8 cellular contexts compared by ENCODE assay signal in genomic region chr17:47831934-47832327, GRCh38. TPM values are rescaled to one million over a fixed set of nuclear protein-coding genes. Genes with fewer than 3 reads are reported as not detected.
DNase-seq lines count a peak whose midpoint lies in the region; ATAC-seq and TF ChIP-seq lines count a peak whose summit lies in the region.

No MANE protein-coding gene starts in this region.

- TF ChIP-seq CTCF in fibroblast of mammary gland (conservative IDR thresholded peaks at IDR 0.05; ENCODE audit: control insufficient read depth, insufficient read depth, low read depth, low read length) (no peak), parathyroid adenoma (IDR thresholded peaks at IDR 0.05) (no peak), GM10266 (IDR thresholded peaks at IDR 0.05; ENCODE audit: control insufficient read depth, insufficient read depth, low read depth, missing control alignments) (no peak)

- H3K27ac ChIP-seq in SJSA1 (no peak overlapping the region), parathyroid adenoma (no peak overlapping the region)

- peaks cover 16% of the 10 kb centered on the region for H3K79me2 ChIP-seq in parathyroid adenoma

- H3K27me3 ChIP-seq in HAP-1 (ENCODE audit: low read depth): no peaks in the 10 kb centered on the region
- H3K27me3 ChIP-seq in SJSA1 (replicated peaks): no peaks in the 10 kb centered on the region
- no peaks in the 10 kb centered on the region for H3K27me3 ChIP-seq in parathyroid adenoma (ENCODE audit: control insufficient read depth, insufficient read depth, low read length)

- peak overlapping the region; percentile 74 for H3K4me3 ChIP-seq in HAP-1
- H3K4me3 ChIP-seq in SJSA1: peak overlapping the region; percentile 63
- H3K4me3 ChIP-seq in fibroblast of mammary gland (ENCODE audit: control insufficient read depth, low read depth, low read length): peak overlapping the region; percentile 98
- H3K4me3 ChIP-seq in parathyroid adenoma (ENCODE audit: low read depth, low read length): peak overlapping the region; percentile 99

- peak overlapping the region; percentile 82 for H2AFZ ChIP-seq in parathyroid adenoma

- peaks cover 15% of the 10 kb centered on the region for H3K36me3 ChIP-seq in HAP-1 (replicated peaks)
- H3K36me3 ChIP-seq in SJSA1: peaks cover 23% of the 10 kb centered on the region
- H3K36me3 ChIP-seq in parathyroid adenoma (ENCODE audit: control insufficient read depth, insufficient read depth, low read length): no peaks in the 10 kb centered on the region

- no peak for DNase-seq in HAP-1 (ENCODE audit: low spot score in 2 of 2)
- DNase-seq in SJSA1 (ENCODE audit: low read depth in 1 of 2, low spot score in 2 of 2): no peak
- DNase-seq in fibroblast of mammary gland (ENCODE audit: low read depth): no peak
- DNase-seq in GM10266 (ENCODE audit: extremely low spot score): no peak
- DNase-seq in T1000 (lab: John Stamatoyannopoulos, UW): no peak

- peak overlapping the region; percentile 88 for H3K4me2 ChIP-seq in parathyroid adenoma (ENCODE audit: low read length)

- no peaks in the 10 kb centered on the region; the same call in 1 of the 2 replicates for H3K4me1 ChIP-seq in HAP-1
- peaks cover 21% of the 10 kb centered on the region for H3K4me1 ChIP-seq in SJSA1 (replicated peaks)
- peaks cover 11% of the 10 kb centered on the region for H3K4me1 ChIP-seq in parathyroid adenoma

- H3K9me3 ChIP-seq in HAP-1: no peaks in the 10 kb centered on the region
- no peaks in the 10 kb centered on the region for H3K9me3 ChIP-seq in SJSA1 (replicated peaks)
- H3K9me3 ChIP-seq in parathyroid adenoma (ENCODE audit: control insufficient read depth, low read length): no peaks in the 10 kb centered on the region

- in situ Hi-C loops in HAP-1 (cut with MboI; ENCODE audit: low sequenced_read_pairs): no loop called here

- no peak for ATAC-seq in GM18858 (IDR thresholded peaks at IDR 0.05; ENCODE audit: unreplicated experiment)
- ATAC-seq in HG02763 (IDR thresholded peaks at IDR 0.05; ENCODE audit: unreplicated experiment): no peak

- no peak overlapping the region for H3K9ac ChIP-seq in parathyroid adenoma

RNA-seq across cellular contexts. Expression of gene LRRC46, which starts 0.5 kb away (rescaled TPM):
- not detected in 2 replicates for total RNA-seq in SJSA1 (2014; rRNA removed; shearing (Covaris generic))

RNA-seq across cellular contexts. Expression of gene MRPL10, which starts 0.6 kb away (rescaled TPM):
- total RNA-seq in SJSA1 (2014; rRNA removed; shearing (Covaris generic)): 27.3 and 54.7 TPM in 2 replicates

RNA-seq across cellular contexts. Expression of gene SCRN2, which starts 9.1 kb away (rescaled TPM):
- total RNA-seq in SJSA1 (2014; rRNA removed; shearing (Covaris generic)): 39.5 and 41.1 TPM in 2 replicates

RNA-seq across cellular contexts. Expression of gene OSBPL7, which starts 10.3 kb away (rescaled TPM):
- 6.2 and 6.4 TPM in 2 replicates for total RNA-seq in SJSA1 (2014; rRNA removed; shearing (Covaris generic))

RNA-seq across cellular contexts. Expression of gene SP6, which starts 19.0 kb away (rescaled TPM):
- total RNA-seq in SJSA1 (2014; rRNA removed; shearing (Covaris generic)): not detected in 2 replicates
